10 cellular contexts compared by ENCODE assay signal in genomic region chr22:24697671-24698082, GRCh38.
DNase-seq lines count a peak whose midpoint lies in the region.
"Had no signal": no experiment of that assay in that cellular context is flagged by ENCODE, and none has a peak within 500 bp of the region (broad histone marks: within the 10 kb centered on the region; RNA-seq: fewer than 3 reads in every experiment).

No MANE protein-coding gene starts in this region.

- no peaks in the 10 kb centered on the region for H3K27me3 Mint-ChIP-seq in activated naive CD4-positive, alpha-beta T cell treated with anti-CD3 and anti-CD28 coated beads for 36 hours (ENCODE audit: low read depth)
- H3K27me3 Mint-ChIP-seq: CD4-positive, alpha-beta T cell had no signal

- H3K4me3 Mint-ChIP-seq in activated naive CD4-positive, alpha-beta T cell treated with anti-CD3 and anti-CD28 coated beads for 36 hours = no peak overlapping the region
- H3K4me3 Mint-ChIP-seq: CD4-positive, alpha-beta T cell had no signal

- no peaks in the 10 kb centered on the region for H3K36me3 Mint-ChIP-seq in activated naive CD4-positive, alpha-beta T cell treated with anti-CD3 and anti-CD28 coated beads for 36 hours (ENCODE audit: low read depth)

- intact Hi-C loops in activated naive CD4-positive, alpha-beta T cell treated with anti-CD3 and anti-CD28 coated beads for 36 hours (cut with micrococcal nuclease) = no loop called here

- CTCF ChIA-PET in activated naive CD4-positive, alpha-beta T cell treated with anti-CD3 and anti-CD28 coated beads for 36 hours (lab: Charles Lee) = interaction anchor here (0.9 to 1.0 kb wide), 2 partner anchors 145 to 153 kb away, joined by 3 to 5 read pairs; no protein-coding TSS in a partner anchor

- no peak overlapping the region for H3K27ac Mint-ChIP-seq in activated naive CD4-positive, alpha-beta T cell treated with anti-CD3 and anti-CD28 coated beads for 36 hours
- H3K27ac Mint-ChIP-seq: CD4-positive, alpha-beta T cell had no signal

- no peaks in the 10 kb centered on the region for H3K4me1 Mint-ChIP-seq in activated naive CD4-positive, alpha-beta T cell treated with anti-CD3 and anti-CD28 coated beads for 36 hours (ENCODE audit: low read depth)

- peak; percentile 71 for DNase-seq in DMS 273 treated with DMSO at 0.1 percent for 48 hours (lab: John Stamatoyannopoulos, UW)
- DNase-seq in NCI-H2029 (lab: John Stamatoyannopoulos, UW) = peak; percentile 65
- DNase-seq in dermis microvascular lymphatic vessel endothelial cell (ENCODE audit: low read depth in 2 of 2) = peak; percentile 33 to 48
- peak; percentile 73 for DNase-seq in mucosa of gallbladder (ENCODE audit: low spot score)
- no peak for DNase-seq in activated naive CD4-positive, alpha-beta T cell treated with anti-CD3 and anti-CD28 coated beads for 36 hours
- no peak for DNase-seq in HK-2 (ENCODE audit: unreplicated experiment)
- no peak for DNase-seq in NCI-H748 treated with DMSO at 0.1 percent for 48 hours (lab: John Stamatoyannopoulos, UW)
- DNase-seq in 8988T = no peak
- DNase-seq: CD4-positive, alpha-beta T cell; central memory CD4-positive, alpha-beta T cell had no signal

- H3K9me3 Mint-ChIP-seq in activated naive CD4-positive, alpha-beta T cell treated with anti-CD3 and anti-CD28 coated beads for 36 hours = no peaks in the 10 kb centered on the region
- H3K9me3 Mint-ChIP-seq: CD4-positive, alpha-beta T cell had no signal

Comparison
In these comparisons a context has a peak if more than half of its experiments do, and no peak if none do; other contexts are left out.
1. DNase-seq: peak in DMS 273 treated with DMSO at 0.1 percent for 48 hours (single experiment), NCI-H2029 (single experiment), dermis microvascular lymphatic vessel endothelial cell (2 of 2) and mucosa of gallbladder (single experiment); none in activated naive CD4-positive, alpha-beta T cell treated with anti-CD3 and anti-CD28 coated beads for 36 hours (single experiment), HK-2 (single experiment), NCI-H748 treated with DMSO at 0.1 percent for 48 hours (single experiment) and 8988T (single experiment).